17 cellular contexts compared by ENCODE assay signal in the genomic region with DNA sequence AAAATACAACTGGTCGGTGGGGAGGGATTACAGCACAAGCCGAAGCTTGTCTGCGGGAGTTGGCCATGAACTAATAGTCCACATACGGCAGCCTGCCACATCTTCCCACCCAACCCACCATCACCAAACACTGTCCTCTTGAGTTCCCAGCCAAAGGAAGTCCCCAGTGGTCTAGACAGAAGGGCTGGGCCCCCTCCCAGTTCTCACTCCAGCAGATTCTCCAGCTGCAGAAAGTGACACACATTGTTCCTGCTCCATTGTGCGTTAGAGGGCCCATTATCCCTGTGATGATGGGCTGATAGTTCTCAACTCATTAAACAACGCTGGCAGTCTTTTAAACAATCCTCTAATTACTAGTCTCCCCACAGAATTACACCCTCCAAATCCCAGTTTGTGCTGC.
"Had no signal": no experiment of that assay in that cellular context is flagged by ENCODE, and none has a peak within 500 bp of the region (broad histone marks: within the 10 kb centered on the region; RNA-seq: fewer than 3 reads in every experiment).

No MANE protein-coding gene starts in this region.

- H3K36me3 Mint-ChIP-seq: activated naive CD8-positive, alpha-beta T cell treated with anti-CD3 and anti-CD28 coated beads, Interleukin-2, amount 10 ng/mL, durations not matched to agents 7 days and 5 days; natural killer cell treated with Interleukin-12 subunit alpha and Interleukin-12 subunit beta and Interleukin-15 and Interleukin-18, amount 100 ng/mL, for 72 hours had no signal

- H3K9me3 ChIP-seq: left ventricle myocardium inferior, suprapubic skin had no signal

- H3K27me3 Mint-ChIP-seq: activated CD4-positive, alpha-beta T cell treated with anti-CD3 and anti-CD28 coated beads, Interleukin-2, amount 10 ng/mL, durations not matched to agents 24 days and 14 days; activated naive CD8-positive, alpha-beta T cell treated with anti-CD3 and anti-CD28 coated beads, Interleukin-2, amount 10 ng/mL, durations not matched to agents 7 days and 5 days; central memory CD8-positive, alpha-beta T cell had no signal

- DNase-seq: activated CD4-positive, alpha-beta T cell treated with anti-CD3 and anti-CD28 coated beads, Interleukin-2, amount 10 ng/mL, durations not matched to agents 24 days and 14 days; activated CD4-positive, CD25-positive, alpha-beta regulatory T cell; activated naive CD4-positive, alpha-beta T cell; activated naive CD8-positive, alpha-beta T cell treated with anti-CD3 and anti-CD28 coated beads, Interleukin-2, amount 10 ng/mL, durations not matched to agents 7 days and 5 days; brain microvascular endothelial cell; effector CD4-positive, alpha-beta T cell; left ventricle myocardium inferior; occipital lobe; stimulated activated naive CD8-positive, alpha-beta T cell treated with anti-CD3 and anti-CD28 coated beads, Interleukin-15, Interleukin-2, amounts not matched to agents 100 U/mL and 50 U/mL, for 24 hours; trophoblast cell had no signal

- H3K27ac ChIP-seq: brain microvascular endothelial cell, coronary artery, left ventricle myocardium inferior, suprapubic skin had no signal

- H3K4me1 Mint-ChIP-seq: activated CD4-positive, alpha-beta T cell treated with anti-CD3 and anti-CD28 coated beads, Interleukin-2, amount 10 ng/mL, durations not matched to agents 24 days and 14 days; activated naive CD8-positive, alpha-beta T cell treated with anti-CD3 and anti-CD28 coated beads, Interleukin-2, amount 10 ng/mL, durations not matched to agents 7 days and 5 days; central memory CD8-positive, alpha-beta T cell had no signal

- H3K9me3 Mint-ChIP-seq: activated CD4-positive, alpha-beta T cell treated with anti-CD3 and anti-CD28 coated beads, Interleukin-2, amount 10 ng/mL, durations not matched to agents 24 days and 14 days; activated naive CD8-positive, alpha-beta T cell treated with anti-CD3 and anti-CD28 coated beads, Interleukin-2, amount 10 ng/mL, durations not matched to agents 7 days and 5 days; activated T-helper 1 cell treated with anti-CD3 and anti-CD28 coated beads, Interleukin-12 subunit alpha, Interleukin-12 subunit beta, Interleukin-2, Interleukin-4 antibody, amounts not matched to agents 30 ng/mL and 10 ng/mL and 1 ng/mL, durations not matched to agents 14 hours and 24 hours and 36 hours; central memory CD8-positive, alpha-beta T cell; natural killer cell treated with Interleukin-12 subunit alpha and Interleukin-12 subunit beta and Interleukin-15 and Interleukin-18, amount 100 ng/mL, for 72 hours had no signal

- H3K27me3 ChIP-seq: brain microvascular endothelial cell, suprapubic skin had no signal

- FAIRE-seq: frontal cortex, keratinocyte had no signal

- H3K36me3 ChIP-seq: brain microvascular endothelial cell, left ventricle myocardium inferior, suprapubic skin had no signal

- H3K4me3 ChIP-seq: coronary artery, left ventricle myocardium inferior, suprapubic skin had no signal

- H3K27ac Mint-ChIP-seq: activated CD4-positive, alpha-beta T cell treated with anti-CD3 and anti-CD28 coated beads, Interleukin-2, amount 10 ng/mL, durations not matched to agents 24 days and 14 days; activated naive CD8-positive, alpha-beta T cell treated with anti-CD3 and anti-CD28 coated beads, Interleukin-2, amount 10 ng/mL, durations not matched to agents 7 days and 5 days; activated T-helper 1 cell treated with anti-CD3 and anti-CD28 coated beads, Interleukin-12 subunit alpha, Interleukin-12 subunit beta, Interleukin-2, Interleukin-4 antibody, amounts not matched to agents 30 ng/mL and 10 ng/mL and 1 ng/mL, durations not matched to agents 14 hours and 24 hours and 36 hours; natural killer cell treated with Interleukin-12 subunit alpha and Interleukin-12 subunit beta and Interleukin-15 and Interleukin-18, amount 100 ng/mL, for 72 hours had no signal

- H3K4me1 ChIP-seq: left ventricle myocardium inferior had no signal

- H3K4me3 Mint-ChIP-seq: activated CD4-positive, alpha-beta T cell treated with anti-CD3 and anti-CD28 coated beads, Interleukin-2, amount 10 ng/mL, durations not matched to agents 24 days and 14 days; activated naive CD8-positive, alpha-beta T cell treated with anti-CD3 and anti-CD28 coated beads, Interleukin-2, amount 10 ng/mL, durations not matched to agents 7 days and 5 days; activated T-helper 1 cell treated with anti-CD3 and anti-CD28 coated beads, Interleukin-12 subunit alpha, Interleukin-12 subunit beta, Interleukin-2, Interleukin-4 antibody, amounts not matched to agents 30 ng/mL and 10 ng/mL and 1 ng/mL, durations not matched to agents 14 hours and 24 hours and 36 hours; central memory CD8-positive, alpha-beta T cell; natural killer cell treated with Interleukin-12 subunit alpha and Interleukin-12 subunit beta and Interleukin-15 and Interleukin-18, amount 100 ng/mL, for 72 hours had no signal
